9 cellular contexts compared by ENCODE assay signal in the genomic region with DNA sequence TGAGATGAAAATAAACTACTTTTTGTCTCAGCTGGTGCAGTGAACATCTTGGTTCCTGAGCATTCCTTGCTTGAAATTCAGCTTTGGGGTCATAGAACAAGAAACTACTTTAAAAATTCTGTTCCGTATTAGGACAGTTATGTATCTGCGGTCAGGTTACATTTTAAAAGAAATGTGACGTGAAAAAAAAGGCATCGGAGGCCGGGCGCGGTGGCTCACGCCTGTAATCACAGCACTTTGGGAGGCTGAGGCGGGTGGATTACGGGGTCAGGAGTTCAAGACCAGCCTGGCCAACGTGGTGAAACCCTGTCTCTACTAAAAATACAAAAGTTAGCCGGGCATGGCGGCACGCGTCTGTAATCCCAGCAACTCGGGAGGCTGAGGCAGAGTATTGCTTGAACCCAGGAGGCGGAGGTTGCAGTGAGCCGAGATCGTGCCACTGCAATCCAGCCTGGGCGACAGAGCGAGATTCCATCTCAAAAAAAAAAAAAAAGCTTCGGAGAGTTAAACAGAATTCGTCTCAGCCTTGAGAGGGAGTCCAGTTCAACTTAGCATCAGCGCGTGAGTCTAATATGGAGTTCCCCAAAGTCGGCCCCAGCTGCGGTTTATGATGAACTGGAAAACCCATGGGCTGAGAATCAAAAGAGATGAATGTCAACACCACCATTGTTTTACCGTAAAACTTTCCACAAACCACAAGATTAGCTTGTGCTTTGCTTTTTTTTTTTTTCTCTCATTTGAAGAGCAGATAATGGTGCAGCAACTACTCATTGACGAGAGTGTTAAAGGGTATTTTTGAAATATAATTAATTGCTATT. TPM values are rescaled to one million over a fixed set of nuclear protein-coding genes. Genes with fewer than 3 reads are reported as not detected.
DNase-seq lines count a peak whose midpoint lies in the region; ATAC-seq, FAIRE-seq and TF ChIP-seq lines count a peak whose summit lies in the region.
"Had no signal": no experiment of that assay in that cellular context is flagged by ENCODE, and none has a peak within 500 bp of the region (broad histone marks: within the 10 kb centered on the region; RNA-seq: fewer than 3 reads in every experiment).

No MANE protein-coding gene starts in this region.

- in situ Hi-C loops in Panc1 (cut with HindIII; ENCODE audit: low pct_unique_long_range_greater_than_20kb, low sequenced_read_pairs): no loop called here
- in situ Hi-C loops in K562 (cut with MboI): loop anchor here (10.0 to 25.0 kb wide), 2 partner anchors 93 to 346 kb away; no protein-coding TSS in a partner anchor

- H4K20me1 ChIP-seq in K562 (replicated peaks; ENCODE audit: control insufficient read depth, insufficient read depth, low read length): peaks cover 3% of the 10 kb centered on the region; the same call in 1 of the 2 replicates

- H2AFZ ChIP-seq in K562 (ENCODE audit: low read depth, low read length) (peak overlapping the region; percentile 74), parathyroid adenoma (peak overlapping the region; percentile 73)

- no peak overlapping the region for H3K27ac ChIP-seq in Panc1 (ENCODE audit: low read length)
- no peak overlapping the region for H3K27ac ChIP-seq in K562 (ENCODE audit: extremely low read depth, low read depth, low read length)
- peak overlapping the region; percentile 81 for H3K27ac ChIP-seq in parathyroid adenoma
- H3K27ac ChIP-seq: thyroid gland had no signal

- POLR2A ChIA-PET in Panc1 (lab: Charles Lee) (no interaction called here), K562 (lab: Yijun Ruan, JAX) (no interaction called here)

- ATAC-seq in Panc1 (no peak), K562 (no peak), GM18873 (IDR thresholded peaks at IDR 0.05; ENCODE audit: low FRiP score, unreplicated experiment) (no peak)

- H3K9me3 ChIP-seq in Panc1 (ENCODE audit: control insufficient read depth, insufficient read depth, low read depth, low read length) (no peaks in the 10 kb centered on the region), K562 (replicated peaks; ENCODE audit: control insufficient read depth, insufficient read depth, low read depth, low read length) (no peaks in the 10 kb centered on the region), parathyroid adenoma (ENCODE audit: control insufficient read depth, low read length) (no peaks in the 10 kb centered on the region)
- H3K9me3 ChIP-seq: thyroid gland had no signal

- no TSS peak for BruUV-seq in Panc1 (replicated peaks; lab: Mats Ljungman, UMichigan)
- BruUV-seq in K562 (replicated peaks; lab: Mats Ljungman, UMichigan): no TSS peak

- H3K9ac ChIP-seq in K562 (ENCODE audit: insufficient read depth in 1 of 2, low read depth in 2 of 2, low read length in 2 of 2): peak overlapping the region in 1 of 2 experiments; percentile 58; a peak in 1 of 4 replicates
- no peak overlapping the region for H3K9ac ChIP-seq in parathyroid adenoma

- TF ChIP-seq POLR2A in K562 (conservative IDR thresholded peaks at IDR 0.05): no peak

- CTCF ChIA-PET in Panc1 (lab: Charles Lee) (interaction anchor here (0.6 to 2.1 kb wide), 4 partner anchors 97 to 668 kb away, joined by 3 to 11 read pairs (median 3); no protein-coding TSS in a partner anchor), K562 (lab: Yijun Ruan, JAX; ENCODE audit: low intra/inter-chr PET ratio) (interaction anchor here (0.9 to 2.6 kb wide), 4 partner anchors 97 to 790 kb away, joined by 3 to 30 read pairs (median 4); no protein-coding TSS in a partner anchor)

- FAIRE-seq in K562 (lab: Jason Lieb, UNC) (no peak), HTR-8/SVneo (lab: Jason Lieb, UNC) (no peak)

- no peaks in the 10 kb centered on the region for H3K27me3 ChIP-seq in GM06990 (replicated peaks; ENCODE audit: control insufficient read depth, insufficient read depth, low read length)
- no peaks in the 10 kb centered on the region for H3K27me3 ChIP-seq in Panc1 (ENCODE audit: control insufficient read depth, insufficient read depth, low read length)
- no peaks in the 10 kb centered on the region for H3K27me3 ChIP-seq in K562 (ENCODE audit: control insufficient read depth in 2 of 2, insufficient read depth in 2 of 2, low read length in 2 of 2)
- no peaks in the 10 kb centered on the region for H3K27me3 ChIP-seq in parathyroid adenoma (ENCODE audit: control insufficient read depth, insufficient read depth, low read length)
- H3K27me3 ChIP-seq: thyroid gland had no signal

- H3K36me3 ChIP-seq in GM06990 (ENCODE audit: control insufficient read depth, insufficient read depth, low read length) (no peaks in the 10 kb centered on the region), Panc1 (ENCODE audit: control insufficient read depth, insufficient read depth, low read length) (no peaks in the 10 kb centered on the region), K562 (ENCODE audit: control insufficient read depth, insufficient read depth, low read length) (no peaks in the 10 kb centered on the region), parathyroid adenoma (ENCODE audit: control insufficient read depth, insufficient read depth, low read length) (no peaks in the 10 kb centered on the region)
- H3K36me3 ChIP-seq: thyroid gland had no signal

- H3K4me2 ChIP-seq in K562 (ENCODE audit: insufficient read depth, low read length) (peak overlapping the region; percentile 40; the same call in 1 of the 2 replicates), parathyroid adenoma (ENCODE audit: low read length) (no peak overlapping the region)

- 17% methylated on average over 23 of the region's 29 CpGs for WGBS in K562 (ENCODE audit: insufficient coverage, low coverage, missing lambda C conversion rate)

- H3K4me1 ChIP-seq in Panc1 (ENCODE audit: control insufficient read depth, insufficient read depth, low read length): peaks cover 22% of the 10 kb centered on the region
- H3K4me1 ChIP-seq in K562 (replicated peaks in 1 of 2; ENCODE audit: control insufficient read depth in 2 of 2, insufficient read depth in 2 of 2, low read length in 2 of 2): peaks cover 11 to 26% of the 10 kb centered on the region in 2 experiments; a peak in 4 of 5 replicates
- H3K4me1 ChIP-seq in parathyroid adenoma: peaks cover 6% of the 10 kb centered on the region

- H3K79me2 ChIP-seq in K562 (ENCODE audit: control insufficient read depth, insufficient read depth, low read length) (peaks cover 29% of the 10 kb centered on the region), parathyroid adenoma (peaks cover 14% of the 10 kb centered on the region)

- H3K9me1 ChIP-seq in K562 (ENCODE audit: control insufficient read depth, insufficient read depth, low read length): peaks cover 5% of the 10 kb centered on the region

- TF ChIP-seq CTCF in GM06990 (IDR thresholded peaks at IDR 0.05; ENCODE audit: insufficient read depth, low read length, poor library complexity, severe bottlenecking): no peak
- peak; percentile 66; the same call in 1 of the 2 replicates for TF ChIP-seq CTCF in Panc1 (IDR thresholded peaks at IDR 0.05)
- TF ChIP-seq CTCF in K562 (IDR thresholded peaks at IDR 0.05 in 2 of 3, conservative IDR thresholded peaks at IDR 0.05 in 1 of 3; ENCODE audit: insufficient read depth in 2 of 3, low read depth in 1 of 3, low read length in 3 of 3): no peak
- TF ChIP-seq CTCF in parathyroid adenoma (IDR thresholded peaks at IDR 0.05): no peak

- TF ChIP-seq EP300 in K562 (IDR thresholded peaks at IDR 0.05; ENCODE audit: low read length): no peak

- no peak for DNase-seq in GM06990 (ENCODE audit: extremely low read depth, insufficient read length)
- DNase-seq in Panc1 (ENCODE audit: low read depth, low spot score): no peak
- DNase-seq in K562 (ENCODE audit: extremely low read depth in 1 of 4, low spot score in 3 of 4): no peak
- no peak for DNase-seq in NCI-H1092 treated with DMSO at 0.1 percent for 48 hours (lab: John Stamatoyannopoulos, UW)
- no peak for DNase-seq in HTR-8/SVneo (ENCODE audit: insufficient read length, low spot score)
- DNase-seq in mucosa of gallbladder (ENCODE audit: low spot score): no peak

- intact Hi-C loops in Panc1 (cut with micrococcal nuclease; ENCODE audit: unreplicated experiment) (loop anchor here (1.0 kb wide), 1 partner anchor 343 kb away; no protein-coding TSS in a partner anchor), K562 (cut with micrococcal nuclease) (loop anchor here (1.0 to 10.0 kb wide), 3 partner anchors 97 to 483 kb away; a partner anchor contains a TSS)

- peak overlapping the region; percentile 53 for H3K4me3 ChIP-seq in GM06990 (replicated peaks; ENCODE audit: low read depth, low read length)
- peak overlapping the region in 1 of 2 experiments; percentile 59; a peak in 2 of 4 replicates for H3K4me3 ChIP-seq in Panc1 (ENCODE audit: low read depth in 2 of 2, low read length in 2 of 2)
- H3K4me3 ChIP-seq in K562: no peak overlapping the region
- H3K4me3 ChIP-seq in parathyroid adenoma (ENCODE audit: low read depth, low read length): peak overlapping the region; percentile 45

- no peak for TF ChIP-seq RAD21 in K562 (CRISPR knock-in tag; conservative IDR thresholded peaks at IDR 0.05 in 1 of 2, IDR thresholded peaks at IDR 0.05 in 1 of 2)

TF ChIP-seq in K562, 482 proteins besides CTCF, POLR2A, EP300 and RAD21 (continues in another document):
- TF ChIP-seq ATF1 (CRISPR knock-in tag; IDR thresholded peaks at IDR 0.05): no peak
- TF ChIP-seq ATF1 (tag; IDR thresholded peaks at IDR 0.05): 0 out of 2 replicates have a peak, but pooled peaks have one; percentile 4
- no peak for TF ChIP-seq ZNF780A (CRISPR knock-in tag; IDR thresholded peaks at IDR 0.05)

RNA-seq across cellular contexts. Expression of gene SLC2A13, which starts 2.1 kb away (rescaled TPM):
- total RNA-seq in Panc1 (2021; ENCODE audit: unreplicated experiment) (12.1 TPM), K562 (2014; rRNA removed) (10.9 and 12.4 TPM in 2 replicates), K562 (2014; rRNA removed; fragmentation: Illumina TruSeq; extraction: Trizol) (10.8 and 11.5 TPM in 2 replicates), K562 (2015; rRNA removed; fragmentation: Illumina TruSeq; extraction: Trizol) (9.9 and 10.7 TPM in 2 replicates), K562 (2021) (9.0 and 10.9 TPM in 2 replicates), mucosa of gallbladder (11.1 TPM)
- polyA plus RNA-seq in Panc1 (2012; ENCODE audit: insufficient read length): 4.3 TPM
- 19.3 and 35.8 TPM in 2 replicates for total RNA-seq in K562 (2011; cell fraction: chromatin; rRNA removed; ENCODE audit: low replicate concordance)
- 13.7 and 20.8 TPM in 2 replicates for total RNA-seq in K562 (2011; cell fraction: nucleolus; rRNA removed)
- 22.1 and 34.1 TPM in 2 replicates for total RNA-seq in K562 (2011; cell fraction: nucleoplasm; rRNA removed)
- polyA plus RNA-seq in K562 (2011; rRNA removed) (5.4 and 9.5 TPM in 2 replicates), K562 (2014; fragmentation: Illumina TruSeq; extraction: Trizol) (4.3 and 4.8 TPM in 2 replicates), K562 (2014; fragmentation: Nextera tagmentation; extraction: Ambion mirVana) (1 to 10 TPM; 1.7 to 1.9 TPM), K562 (2014; rRNA removed) (5.0 and 5.6 TPM in 2 replicates)
- 2.2 and 2.8 TPM in 2 replicates for polyA plus RNA-seq in K562 (2011; cell fraction: cytosol; rRNA removed)
- 13.4 and 16.7 TPM in 2 replicates for polyA plus RNA-seq in K562 (2011; cell fraction: nucleus; rRNA removed)
- 3.0 and 5.5 TPM in 2 replicates for polyA plus RNA-seq in K562 (2012)
- 8.6 and 10.3 TPM in 2 replicates for polyA minus RNA-seq in K562 (2011; rRNA and poly(A)+ RNA removed)
- polyA minus RNA-seq in K562 (2011; cell fraction: cytosol; rRNA and poly(A)+ RNA removed): 2.0 and 2.2 TPM in 2 replicates
- polyA minus RNA-seq in K562 (2011; cell fraction: nucleus; rRNA and poly(A)+ RNA removed): 18.3 and 27.3 TPM in 2 replicates
